In the genomic region with DNA sequence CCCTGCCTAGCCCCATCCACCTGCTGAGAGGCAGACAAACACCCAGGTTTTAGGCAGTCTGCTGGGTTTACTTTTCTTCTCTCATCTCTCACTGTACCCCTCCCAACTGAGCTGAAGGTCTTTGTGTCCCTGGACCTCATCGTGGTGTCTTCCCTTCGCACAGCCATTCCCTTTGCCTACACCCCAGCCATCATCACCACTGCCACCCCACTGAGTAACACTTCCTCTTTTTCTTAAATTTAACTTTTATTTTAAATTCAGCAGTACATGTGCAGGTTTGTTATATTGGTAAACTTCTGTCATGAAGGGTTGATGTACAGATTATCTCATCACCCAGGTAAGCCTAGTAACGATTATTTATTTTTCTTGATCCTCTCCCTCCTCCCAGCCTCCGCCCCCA, we compare ENCODE assay signal across 21 cellular contexts.
"Had no signal": no experiment of that assay in that cellular context is flagged by ENCODE, and none has a peak within 500 bp of the region (broad histone marks: within the 10 kb centered on the region; RNA-seq: fewer than 3 reads in every experiment).

No MANE protein-coding gene starts in this region.

- H3K27me3 ChIP-seq: SJCRH30 had no signal

- H3K4me3 ChIP-seq: SJCRH30 had no signal

- H3K4me1 ChIP-seq: SJCRH30 had no signal

- DNase-seq: KBM-7, NCI-H1092, NCI-H1105 treated with DMSO at 0.1 percent for 48 hours, NCI-H1417 treated with DMSO at 0.1 percent for 48 hours, NCI-H146, NCI-H1694 treated with DMSO at 0.1 percent for 48 hours, NCI-H1930, NCI-H2081, NCI-H2107, NCI-H226, NCI-H446, NCI-H510A, NCI-H524 treated with DMSO at 0.1 percent for 48 hours, NCI-H69, NCI-H774, RPMI8226, SHP77 treated with DMSO at 0.1 percent for 48 hours, SJCRH30 had no signal

- H3K9me3 ChIP-seq: SJCRH30 had no signal

- H3K36me3 ChIP-seq: SJCRH30 had no signal

- H3K27ac ChIP-seq: SJCRH30 had no signal

- FAIRE-seq: HepG2, RCC 7860 had no signal

- ATAC-seq: HepG2, SK-N-SH treated with all-trans-retinoic acid at 6 μM for 48 hours had no signal
